In the genomic region with DNA sequence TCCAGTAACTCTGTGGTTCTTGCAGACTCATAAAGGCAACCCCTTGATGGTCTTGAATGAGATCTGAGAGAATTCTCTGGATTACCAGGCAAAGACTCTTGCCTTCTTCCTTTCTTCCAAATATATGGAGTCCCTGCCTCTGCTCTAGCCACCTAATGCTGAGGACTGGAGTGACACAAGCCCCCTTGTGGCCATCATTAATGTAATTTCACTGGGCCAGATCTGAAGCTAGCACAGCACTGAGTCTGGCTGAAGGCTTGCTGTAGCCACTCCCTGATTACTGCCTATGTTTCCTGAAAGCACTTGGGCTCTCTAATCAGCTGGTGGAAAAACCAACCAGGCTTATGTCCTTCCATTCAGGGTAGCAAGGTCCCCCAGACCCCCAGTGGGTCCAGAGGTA, we compare ENCODE assay signal across 14 cellular contexts.
DNase-seq lines count a peak whose midpoint lies in the region; ATAC-seq and TF ChIP-seq lines count a peak whose summit lies in the region.
"Had no signal": no experiment of that assay in that cellular context is flagged by ENCODE, and none has a peak within 500 bp of the region (broad histone marks: within the 10 kb centered on the region; RNA-seq: fewer than 3 reads in every experiment).

No MANE protein-coding gene starts in this region.

- no peaks in the 10 kb centered on the region for H3K36me3 ChIP-seq in Loucy (ENCODE audit: insufficient read depth, low read length)
- H3K36me3 ChIP-seq: ovary, tibial artery had no signal

- no peak overlapping the region for H3K4me3 ChIP-seq in Loucy (ENCODE audit: low read length, poor library complexity, severe bottlenecking)
- H3K4me3 ChIP-seq: ovary, tibial artery had no signal

- no peaks in the 10 kb centered on the region for H3K79me2 ChIP-seq in Loucy (ENCODE audit: insufficient read depth, low read length)

- TF ChIP-seq CTCF in Loucy (conservative IDR thresholded peaks at IDR 0.05; ENCODE audit: low read length) = peak; percentile 19; the same call in 1 of the 2 replicates

- no peaks in the 10 kb centered on the region for H3F3A ChIP-seq in Loucy (ENCODE audit: low read depth)

- no peaks in the 10 kb centered on the region for H3K4me1 ChIP-seq in Loucy (ENCODE audit: insufficient read depth, low read length, poor library complexity, severe bottlenecking)
- H3K4me1 ChIP-seq: tibial artery had no signal

- no peaks in the 10 kb centered on the region for H3K9me3 ChIP-seq in Loucy (ENCODE audit: insufficient read depth, low read depth, low read length)
- H3K9me3 ChIP-seq: ovary, tibial artery had no signal

- no peaks in the 10 kb centered on the region for H3K9me2 ChIP-seq in Loucy (replicated peaks; ENCODE audit: low read depth, low read length)

- DNase-seq in DMS53 (lab: John Stamatoyannopoulos, UW) = peak; percentile 24
- no peak for DNase-seq in DMS53 treated with DMSO at 0.1 percent for 48 hours (lab: John Stamatoyannopoulos, UW; ENCODE audit: unreplicated experiment)
- DNase-seq in astrocyte of the hippocampus (ENCODE audit: low read depth, low spot score) = peak; percentile 0
- DNase-seq in lung microvascular endothelial cell (ENCODE audit: low read depth in 2 of 2) = peak; percentile 0 to 30
- no peak for DNase-seq in NCI-H2107 treated with DMSO at 0.1 percent for 48 hours (lab: John Stamatoyannopoulos, UW; ENCODE audit: unreplicated experiment)
- DNase-seq in activated CD4-positive, CD25-positive, alpha-beta regulatory T cell treated with anti-CD3 and anti-CD28 coated beads, Interleukin-2, amount 50 U/mL, for 72 hours = no peak
- DNase-seq: activated CD4-positive, alpha-beta T cell treated with anti-CD3 and anti-CD28 coated beads for 36 hours; amygdala; NCI-H1092; NCI-H524 treated with DMSO at 0.1 percent for 48 hours; ovary; tibial artery had no signal

- ATAC-seq in GM19035 (IDR thresholded peaks at IDR 0.05; ENCODE audit: unreplicated experiment) = no peak
- ATAC-seq: activated CD4-positive, alpha-beta T cell treated with anti-CD3 and anti-CD28 coated beads for 36 hours had no signal

- H4K20me1 ChIP-seq in Loucy (ENCODE audit: insufficient read depth, low read length, poor library complexity, severe bottlenecking) = no peaks in the 10 kb centered on the region

- H3K4me2 ChIP-seq in Loucy (ENCODE audit: low read depth, low read length, poor library complexity, severe bottlenecking) = no peak overlapping the region

- H3K9ac ChIP-seq in Loucy (ENCODE audit: low read depth, low read length, poor library complexity, severe bottlenecking) = no peak overlapping the region

- no peak overlapping the region for H2AFZ ChIP-seq in Loucy (ENCODE audit: low read length)

- no peaks in the 10 kb centered on the region for H3K27me3 ChIP-seq in Loucy (ENCODE audit: insufficient read depth, low read length, poor library complexity, severe bottlenecking)
- H3K27me3 ChIP-seq: ovary, tibial artery had no signal

Comparison
In these comparisons a context has a peak if more than half of its experiments do, and no peak if none do; other contexts are left out.
1. DNase-seq: peak in DMS53 (single experiment), astrocyte of the hippocampus (single experiment) and lung microvascular endothelial cell (2 of 2); none in DMS53 treated with DMSO at 0.1 percent for 48 hours (single experiment), NCI-H2107 treated with DMSO at 0.1 percent for 48 hours (single experiment) and activated CD4-positive, CD25-positive, alpha-beta regulatory T cell treated with anti-CD3 and anti-CD28 coated beads, Interleukin-2, amount 50 U/mL, for 72 hours (single experiment).